In the genomic region with DNA sequence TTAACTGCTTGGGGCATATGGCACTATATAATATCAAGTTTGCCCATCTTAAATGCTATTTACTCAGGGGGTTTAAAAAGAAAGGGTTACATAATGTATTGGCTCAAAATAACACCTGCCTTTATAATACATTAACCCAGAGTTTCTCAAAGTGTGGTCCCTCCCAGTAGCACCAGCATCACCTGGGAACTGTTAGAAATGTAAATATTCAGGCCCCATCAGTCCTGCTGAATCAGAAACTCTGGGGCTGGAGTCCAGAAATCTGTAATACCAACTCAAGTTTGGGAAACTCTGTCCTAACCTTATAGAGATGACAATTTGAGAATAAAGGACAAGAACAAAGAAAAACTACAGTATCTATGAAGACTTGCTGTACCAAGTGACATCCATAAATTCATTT, we compare ENCODE assay signal across 23 cellular contexts.
"Had no signal": no experiment of that assay in that cellular context is flagged by ENCODE, and none has a peak within 500 bp of the region (broad histone marks: within the 10 kb centered on the region; RNA-seq: fewer than 3 reads in every experiment).

No MANE protein-coding gene starts in this region.

- ATAC-seq: activated CD8-positive, alpha-beta memory T cell treated with anti-CD3 and anti-CD28 coated beads, Interleukin-2, amount 10 ng/mL, durations not matched to agents 7 days and 5 days; activated naive CD4-positive, alpha-beta T cell treated with anti-CD3 and anti-CD28 coated beads, Interleukin-2, amount 50 U/mL, for 72 hours; activated naive CD8-positive, alpha-beta T cell treated with anti-CD3 and anti-CD28 coated beads, Interleukin-2, amount 50 U/mL, for 24 hours; body of pancreas; WTC11 had no signal

- H3K4me3 ChIP-seq: ascending aorta, body of pancreas, PC-9 had no signal

- FAIRE-seq: bronchial epithelial cell had no signal

- H3K27me3 ChIP-seq: ascending aorta, body of pancreas had no signal

- H3K9me3 ChIP-seq: ascending aorta, body of pancreas had no signal

- H3K36me3 ChIP-seq: ascending aorta had no signal

- H2AFZ ChIP-seq: PC-9 had no signal

- H3K27ac ChIP-seq: ascending aorta, body of pancreas, PC-9 had no signal

- H3K4me2 ChIP-seq: PC-9 had no signal

- DNase-seq: activated CD4-positive, alpha-beta T cell treated with anti-CD3 and anti-CD28 coated beads for 1 hour; activated CD4-positive, alpha-beta T cell treated with anti-CD3 and anti-CD28 coated beads, Interleukin-2, amount 10 ng/mL, durations not matched to agents 24 days and 14 days; activated CD4-positive, alpha-beta T cell treated with anti-CD3 and anti-CD28 coated beads, Interleukin-2, amount 50 U/mL, for 48 hours; activated CD8-positive, alpha-beta memory T cell treated with anti-CD3 and anti-CD28 coated beads, Interleukin-2, amount 10 ng/mL, durations not matched to agents 7 days and 5 days; activated effector memory CD4-positive, alpha-beta T cell treated with Interleukin-2 at 50 U/mL for 16 hours; activated naive CD4-positive, alpha-beta T cell treated with Interleukin-2 at 50 U/mL for 16 hours; activated naive CD8-positive, alpha-beta T cell treated with anti-CD3 and anti-CD28 coated beads, Interleukin-2, amount 50 U/mL, for 24 hours; activated T-cell treated with anti-CD3 and anti-CD28 coated beads, Interleukin-2, amount 50 U/mL, for 24 hours; amniotic stem cell; body of pancreas; central memory CD4-positive, alpha-beta T cell; KG1; NCI-H1048; NCI-H1694; NCI-H2029; NCI-H446; NCI-H524; PC-9; SHP77 treated with DMSO at 0.1 percent for 48 hours had no signal
